In genomic region chr1:243582321-243582720, GRCh38 we compare ENCODE assay signal across 24 cellular contexts.
DNase-seq lines count a peak whose midpoint lies in the region; ATAC-seq and TF ChIP-seq lines count a peak whose summit lies in the region.
"Had no signal": no experiment of that assay in that cellular context is flagged by ENCODE, and none has a peak within 500 bp of the region (broad histone marks: within the 10 kb centered on the region; RNA-seq: fewer than 3 reads in every experiment).

No MANE protein-coding gene starts in this region.

- no peak overlapping the region for H4K8ac ChIP-seq in IMR-90 (ENCODE audit: low read depth in 2 of 2, low read length in 2 of 2)
- no peak overlapping the region for H4K8ac ChIP-seq in mesenchymal stem cell (ENCODE audit: low read length)

- H2AK5ac ChIP-seq in IMR-90 (ENCODE audit: low read depth, low read length) (no peak overlapping the region), mesenchymal stem cell (ENCODE audit: low read length, severe bottlenecking) (no peak overlapping the region)

- POLR2A ChIA-PET in IMR-90 (lab: Charles Lee; ENCODE audit: unreplicated experiment): interaction anchor here (0.6 to 0.8 kb wide), 2 partner anchors 26 to 92 kb away, joined by 4 to 6 read pairs; no protein-coding TSS in a partner anchor

- H4K20me1 ChIP-seq in IMR-90 (ENCODE audit: insufficient read depth, low read length): no peaks in the 10 kb centered on the region
- H4K20me1 ChIP-seq: BLaER1 had no signal

- H2BK15ac ChIP-seq in IMR-90 (ENCODE audit: low read depth, low read length) (no peak overlapping the region), mesenchymal stem cell (ENCODE audit: low read depth, poor library complexity, severe bottlenecking) (no peak overlapping the region)

- no peak for TF ChIP-seq RAD21 in IMR-90 (IDR thresholded peaks at IDR 0.05; ENCODE audit: low read length)

- no peak overlapping the region for H4K5ac ChIP-seq in IMR-90 (ENCODE audit: low read depth, low read length)

- H3K9ac ChIP-seq in IMR-90 (ENCODE audit: low read depth, low read length) (no peak overlapping the region), mesenchymal stem cell (ENCODE audit: low read length) (no peak overlapping the region)
- H3K9ac ChIP-seq: BLaER1 had no signal

- TF ChIP-seq CTCF in IMR-90 (conservative IDR thresholded peaks at IDR 0.05; ENCODE audit: low read depth, low read length): no peak
- TF ChIP-seq CTCF in cardiac fibroblast (IDR thresholded peaks at IDR 0.05; ENCODE audit: low read depth, low read length): no peak

- H3K4ac ChIP-seq in IMR-90 (ENCODE audit: low read depth, low read length) (no peak overlapping the region), mesenchymal stem cell (ENCODE audit: low read depth in 1 of 2, low read length in 2 of 2) (no peak overlapping the region)

- no peak overlapping the region for H3K56ac ChIP-seq in IMR-90 (ENCODE audit: extremely low read depth, insufficient read depth, low read length)

- H4K91ac ChIP-seq in IMR-90 (ENCODE audit: insufficient read depth, low read depth, low read length) (no peak overlapping the region), mesenchymal stem cell (ENCODE audit: low read length) (no peak overlapping the region)

- H2BK12ac ChIP-seq in mesenchymal stem cell (ENCODE audit: low read length in 2 of 2): no peak overlapping the region

- CTCF ChIA-PET in IMR-90 (lab: Yijun Ruan, JAX): interaction anchor here (0.7 kb wide), 1 partner anchor 1159 kb away, joined by 3 read pairs; no protein-coding TSS in a partner anchor

- no TSS peak for BruUV-seq in IMR-90 (replicated peaks; lab: Mats Ljungman, UMichigan)

- H2AFZ ChIP-seq in IMR-90 (replicated peaks; ENCODE audit: low read length, poor library complexity): no peak overlapping the region
- H2AFZ ChIP-seq in mesenchymal stem cell (ENCODE audit: low read depth, low read length): no peak overlapping the region

- H3K4me2 ChIP-seq in IMR-90 (ENCODE audit: low read depth, low read length) (no peak overlapping the region), mesenchymal stem cell (ENCODE audit: low read length, poor library complexity, severe bottlenecking) (no peak overlapping the region)
- H3K4me2 ChIP-seq: BLaER1 had no signal

- no peak overlapping the region for H2BK120ac ChIP-seq in IMR-90 (ENCODE audit: low read depth, low read length)
- no peak overlapping the region for H2BK120ac ChIP-seq in mesenchymal stem cell (ENCODE audit: low read depth, low read length)

- no peak overlapping the region for H3K18ac ChIP-seq in IMR-90 (ENCODE audit: low read depth, low read length)
- no peak overlapping the region for H3K18ac ChIP-seq in mesenchymal stem cell (ENCODE audit: low read depth in 1 of 2, low read length in 2 of 2)

- intact Hi-C loops in IMR-90 (cut with micrococcal nuclease): no loop called here

- no peak overlapping the region for H3K27ac ChIP-seq in IMR-90 (ENCODE audit: insufficient read depth, low read length)
- H3K27ac ChIP-seq in mesenchymal stem cell (ENCODE audit: low read length, poor library complexity, severe bottlenecking): no peak overlapping the region
- H3K27ac ChIP-seq: BLaER1, foreskin keratinocyte, skin epidermis, stomach had no signal

- no CpG with 5 or more reads among the region's 1 CpG for WGBS in IMR-90 (ENCODE audit: extremely low coverage in 2 of 2, insufficient read length in 1 of 2), 2 experiments
- WGBS in mesenchymal stem cell: 50% methylated on average over 1 of the region's 1 CpG

- no peaks in the 10 kb centered on the region for H3K9me1 ChIP-seq in IMR-90 (ENCODE audit: insufficient read depth, low read length)

- H3K79me1 ChIP-seq in IMR-90 (ENCODE audit: low read depth in 1 of 2, low read length in 2 of 2) (peaks cover 10 to 21% of the 10 kb centered on the region in 2 experiments), mesenchymal stem cell (replicated peaks; ENCODE audit: low read length, poor library complexity, severe bottlenecking) (peaks cover 14% of the 10 kb centered on the region)

- H3K4me1 ChIP-seq in IMR-90 (ENCODE audit: control insufficient read depth, insufficient read depth, low read length): no peaks in the 10 kb centered on the region; the same call in 1 of the 2 replicates
- H3K4me1 ChIP-seq in mesenchymal stem cell (ENCODE audit: control insufficient read depth, insufficient read depth, low read depth, low read length): peaks cover 2% of the 10 kb centered on the region
- H3K4me1 ChIP-seq: BLaER1, foreskin keratinocyte, HAP-1, stomach had no signal

- DNase-seq in EH (ENCODE audit: low read depth) (peak; percentile 90), IMR-90 (peak; percentile 76), cardiac fibroblast (ENCODE audit: low read depth in 2 of 2) (peak; percentile 41 to 85), mesenchymal stem cell (peak; percentile 42)
- DNase-seq: activated CD4-positive, alpha-beta T cell treated with anti-CD3 and anti-CD28 coated beads for 4 hours; activated effector memory CD4-positive, alpha-beta T cell treated with anti-CD3 and anti-CD28 coated beads, Interleukin-2, amount 50 U/mL, for 16 hours; amygdala; kidney glomerular epithelial cell; mesendoderm; NCI-H1092 treated with DMSO at 0.1 percent for 48 hours; NCI-H2107; NCI-H526; posterior cingulate gyrus; stomach had no signal

- ATAC-seq in IMR-90 (ENCODE audit: low read depth) (no peak), HG03439 (IDR thresholded peaks at IDR 0.05; ENCODE audit: unreplicated experiment) (no peak), GM18519 (IDR thresholded peaks at IDR 0.05; ENCODE audit: low FRiP score, unreplicated experiment) (no peak), HG03108 (IDR thresholded peaks at IDR 0.05; ENCODE audit: unreplicated experiment) (no peak), HG03378 (IDR thresholded peaks at IDR 0.05; ENCODE audit: unreplicated experiment) (no peak)
- ATAC-seq: foreskin keratinocyte; natural killer cell treated with Interleukin-12 subunit alpha and Interleukin-12 subunit beta and Interleukin-15 and Interleukin-18, amount 100 ng/mL, for 72 hours; Right ventricle myocardium inferior had no signal

- H3K27me3 ChIP-seq in IMR-90 (ENCODE audit: control insufficient read depth, insufficient read depth, low read length) (no peaks in the 10 kb centered on the region), mesenchymal stem cell (ENCODE audit: control insufficient read depth in 1 of 2, insufficient read depth in 1 of 2, low read length in 2 of 2) (no peaks in the 10 kb centered on the region)
- H3K27me3 ChIP-seq: BLaER1, foreskin keratinocyte, stomach had no signal

- no peak overlapping the region for H3K14ac ChIP-seq in IMR-90 (replicated peaks; ENCODE audit: low read depth, low read length)
- H3K14ac ChIP-seq in mesenchymal stem cell (ENCODE audit: low read length in 2 of 2): no peak overlapping the region

- H3K9me3 ChIP-seq in IMR-90 (ENCODE audit: control insufficient read depth, insufficient read depth, low read length) (peaks cover 15% of the 10 kb centered on the region; the same call in 1 of the 2 replicates), mesenchymal stem cell (ENCODE audit: control insufficient read depth, low read length) (peaks cover 36% of the 10 kb centered on the region)
- H3K9me3 ChIP-seq: HAP-1 had no signal

- H3K4me3 ChIP-seq in IMR-90 (ENCODE audit: insufficient read depth, low read depth, low read length): no peak overlapping the region
- no peak overlapping the region for H3K4me3 ChIP-seq in cardiac fibroblast (replicated peaks in 1 of 2; ENCODE audit: low read depth in 2 of 2, low read length in 2 of 2)
- H3K4me3 ChIP-seq in mesenchymal stem cell (ENCODE audit: insufficient read depth in 1 of 2, low read depth in 1 of 2, low read length in 2 of 2): peak overlapping the region in 1 of 2 experiments; percentile 39
- H3K4me3 ChIP-seq: BLaER1, HAP-1, skin epidermis, stomach had no signal

- dilution Hi-C loops in IMR-90 (cut with HindIII; ENCODE audit: low sequenced_read_pairs, unreplicated experiment): no loop called here

- H3K36me3 ChIP-seq in IMR-90 (ENCODE audit: control insufficient read depth, insufficient read depth, low read length): peaks cover 3% of the 10 kb centered on the region; the same call in 1 of the 2 replicates
- peaks cover 9 to 17% of the 10 kb centered on the region in 2 experiments for H3K36me3 ChIP-seq in mesenchymal stem cell (ENCODE audit: control insufficient read depth in 1 of 2, insufficient read depth in 2 of 2, low read depth in 1 of 2, low read length in 2 of 2)
- H3K36me3 ChIP-seq: HAP-1 had no signal

- H3K23ac ChIP-seq in IMR-90 (ENCODE audit: low read depth, low read length) (no peak overlapping the region), mesenchymal stem cell (ENCODE audit: low read length in 2 of 2) (no peak overlapping the region)

- H2BK5ac ChIP-seq in IMR-90 (ENCODE audit: low read depth, low read length, poor library complexity, severe bottlenecking) (peak overlapping the region; percentile 37), mesenchymal stem cell (ENCODE audit: low read depth, low read length, poor library complexity, severe bottlenecking) (no peak overlapping the region)

- no peak overlapping the region for H2BK20ac ChIP-seq in IMR-90 (ENCODE audit: low read depth, low read length)

- TF ChIP-seq POLR2A in IMR-90 (IDR thresholded peaks at IDR 0.05; ENCODE audit: low read depth, low read length): no peak

- in situ Hi-C loops in IMR-90 (cut with MboI; ENCODE audit: low sequenced_read_pairs): no loop called here

- no peak overlapping the region for H2AK9ac ChIP-seq in IMR-90 (replicated peaks; ENCODE audit: low read depth, low read length, poor library complexity)

TF ChIP-seq in IMR-90, 13 proteins besides CTCF, POLR2A, EP300 and RAD21:
- no peak for TF ChIP-seq MAFK (IDR thresholded peaks at IDR 0.05; ENCODE audit: low read depth, low read length)
- no peak for TF ChIP-seq ELK1 (IDR thresholded peaks at IDR 0.05; ENCODE audit: borderline replicate concordance, low read depth, low read length)
